In the genomic region with DNA sequence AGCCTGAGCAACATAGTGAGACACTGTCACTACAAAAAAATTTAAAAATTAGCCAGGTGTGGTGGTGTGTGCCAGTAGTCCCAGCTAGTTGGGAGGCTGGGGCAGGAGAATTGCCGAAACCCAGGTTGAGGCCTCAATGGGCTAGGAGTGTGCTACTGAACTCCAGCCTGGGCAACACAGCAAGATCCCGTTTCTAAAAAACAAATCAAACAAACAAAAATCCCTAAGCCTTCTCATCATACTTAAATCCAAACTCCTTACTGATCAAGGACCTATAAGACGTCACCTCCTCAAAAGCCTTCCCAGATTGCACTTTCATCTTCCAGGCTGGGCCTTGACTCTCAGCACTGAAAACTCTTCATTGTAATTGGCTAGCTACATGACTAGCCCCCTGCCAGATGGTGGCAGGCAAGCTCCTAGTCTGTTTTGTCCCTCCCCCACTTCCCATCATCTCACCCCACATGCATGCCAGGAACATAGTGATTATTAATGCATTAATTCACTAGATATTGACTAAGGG, we compare ENCODE assay signal across 9 cellular contexts. TPM values are rescaled to one million over a fixed set of nuclear protein-coding genes. Genes with fewer than 3 reads are reported as not detected.
A peak's percentile ranks its signal among the peaks of the same experiment; 100 is the strongest.
DNase-seq lines count a peak whose midpoint lies in the region; ATAC-seq, FAIRE-seq and TF ChIP-seq lines count a peak whose summit lies in the region.
"Had no signal": no experiment of that assay in that cellular context is flagged by ENCODE, and none has a peak within 500 bp of the region (broad histone marks: within the 10 kb centered on the region; RNA-seq: fewer than 3 reads in every experiment).

No MANE protein-coding gene starts in this region.

- H3K4me2 ChIP-seq in A549 = no peak overlapping the region

- no peak overlapping the region for H3K4me3 ChIP-seq in A549
- H3K4me3 ChIP-seq in esophagus muscularis mucosa = no peak overlapping the region
- H3K4me3 ChIP-seq in thyroid gland (replicated peaks in 1 of 3) = no peak overlapping the region
- H3K4me3 ChIP-seq in right atrium auricular region = no peak overlapping the region

- H3K27me3 ChIP-seq in esophagus muscularis mucosa (no peaks in the 10 kb centered on the region), thyroid gland (no peaks in the 10 kb centered on the region), right atrium auricular region (no peaks in the 10 kb centered on the region)

- CTCF ChIA-PET in A549 (lab: Yijun Ruan, JAX) = interaction anchor here (1.7 to 20.6 kb wide), 3 partner anchors 9 to 63 kb away, joined by 6 to 271 read pairs (median 116); no protein-coding TSS in a partner anchor
- CTCF ChIA-PET in RWPE1 (lab: Yijun Ruan, JAX) = interaction anchor here (1.1 kb wide), 1 partner anchor 25 kb away, joined by 3 read pairs; no protein-coding TSS in a partner anchor

- peak in 1 of 2 experiments; percentile 76 for DNase-seq in A549 (ENCODE audit: low read depth in 1 of 2, low spot score in 1 of 2)
- DNase-seq in EL = peak; percentile 55
- DNase-seq in RWPE1 (ENCODE audit: low spot score) = no peak
- peak; percentile 75 for DNase-seq in esophagus muscularis mucosa (ENCODE audit: extremely low spot score)
- DNase-seq in thyroid gland = no peak
- no peak for DNase-seq in right atrium auricular region (ENCODE audit: low spot score)
- no peak for DNase-seq in stimulated activated CD4-positive, alpha-beta T cell treated with anti-CD3 and anti-CD28 coated beads, Interleukin-2, amount 100 ng/mL, for 48 hours
- DNase-seq: occipital lobe had no signal

- no peak for FAIRE-seq in A549 (lab: Jason Lieb, UNC)

- H3K9me3 ChIP-seq in A549 (no peaks in the 10 kb centered on the region), esophagus muscularis mucosa (no peaks in the 10 kb centered on the region), thyroid gland (no peaks in the 10 kb centered on the region), right atrium auricular region (no peaks in the 10 kb centered on the region)

- ATAC-seq in A549 (no peak), HG03457 (IDR thresholded peaks at IDR 0.05; ENCODE audit: unreplicated experiment) (no peak)

- TF ChIP-seq CTCF in A549 (IDR thresholded peaks at IDR 0.05) (no peak), RWPE1 (conservative IDR thresholded peaks at IDR 0.05; ENCODE audit: low read depth) (no peak), esophagus muscularis mucosa (IDR thresholded peaks at IDR 0.05) (peak in 1 of 3 experiments; percentile 16), thyroid gland (IDR thresholded peaks at IDR 0.05) (no peak), right atrium auricular region (IDR thresholded peaks at IDR 0.05) (no peak)

- intact Hi-C loops in esophagus muscularis mucosa (cut with DNase I) = no loop called here
- intact Hi-C loops in thyroid gland (cut with DNase I) = no loop called here

- POLR2A ChIA-PET in A549 (lab: Yijun Ruan, JAX) = interaction anchor here (1.7 to 2.2 kb wide), 2 partner anchors 13 to 16 kb away, joined by 5 to 10 read pairs; no protein-coding TSS in a partner anchor
- POLR2A ChIA-PET in RWPE1 (lab: Yijun Ruan, JAX; ENCODE audit: low non-redundant PET) = interaction anchor here (0.5 to 1.3 kb wide), 3 partner anchors 23 to 82 kb away, joined by 3 to 4 read pairs (median 3); no protein-coding TSS in a partner anchor

- H3K36me3 ChIP-seq in esophagus muscularis mucosa = no peaks in the 10 kb centered on the region
- H3K36me3 ChIP-seq in thyroid gland = no peaks in the 10 kb centered on the region
- no peaks in the 10 kb centered on the region for H3K36me3 ChIP-seq in right atrium auricular region

- H3K4me1 ChIP-seq in A549 = peaks cover 63% of the 10 kb centered on the region
- H3K4me1 ChIP-seq in esophagus muscularis mucosa = peaks cover 13 to 35% (median 33%) of the 10 kb centered on the region in 4 donors
- peaks cover 0 to 11% of the 10 kb centered on the region in 2 donors for H3K4me1 ChIP-seq in thyroid gland
- H3K4me1 ChIP-seq in right atrium auricular region = peaks cover 0 to 15% of the 10 kb centered on the region in 2 donors

- no peak for TF ChIP-seq RAD21 in A549 (conservative IDR thresholded peaks at IDR 0.05 in 1 of 2, IDR thresholded peaks at IDR 0.05 in 1 of 2)

- TF ChIP-seq POLR2A in A549 (IDR thresholded peaks at IDR 0.05; ENCODE audit: low read length) (no peak), esophagus muscularis mucosa (IDR thresholded peaks at IDR 0.05; ENCODE audit: low read depth) (no peak), thyroid gland (IDR thresholded peaks at IDR 0.05) (no peak)

- TF ChIP-seq EP300 in A549 (IDR thresholded peaks at IDR 0.05) = no peak
- no peak for TF ChIP-seq EP300 in esophagus muscularis mucosa (IDR thresholded peaks at IDR 0.05)

- 95% methylated on average over 3 of the region's 3 CpGs for WGBS in A549 (ENCODE audit: missing lambda C conversion rate)
- 90% methylated on average over 3 of the region's 3 CpGs for WGBS in esophagus muscularis mucosa
- WGBS in thyroid gland, 2 donors = 94 to 100% methylated on average over 3 of the region's 3 CpGs

- H3K27ac ChIP-seq in A549 (peak overlapping the region; percentile 67 to 96), RWPE1 (peak overlapping the region; percentile 100), esophagus muscularis mucosa (replicated peaks in 1 of 4) (peak overlapping the region in 3 of 4 donors; percentile 37 to 66 (median 45)), thyroid gland (no peak overlapping the region), right atrium auricular region (no peak overlapping the region)

TF ChIP-seq in A549, 52 proteins besides CTCF, POLR2A, EP300 and RAD21 (continues in another document):
- TF ChIP-seq E2F6 (IDR thresholded peaks at IDR 0.05; ENCODE audit: borderline replicate concordance, low read depth) = no peak
- no peak for TF ChIP-seq ZSCAN20 (CRISPR knock-in tag; IDR thresholded peaks at IDR 0.05)
- TF ChIP-seq JUN (IDR thresholded peaks at IDR 0.05) = no peak
- no peak for TF ChIP-seq SMC3 (IDR thresholded peaks at IDR 0.05)
- TF ChIP-seq EHF (CRISPR knock-in tag; IDR thresholded peaks at IDR 0.05) = no peak
- no peak for TF ChIP-seq CHD2 (IDR thresholded peaks at IDR 0.05; ENCODE audit: low read length, partially characterized antibody)
- TF ChIP-seq, protein P1, sequence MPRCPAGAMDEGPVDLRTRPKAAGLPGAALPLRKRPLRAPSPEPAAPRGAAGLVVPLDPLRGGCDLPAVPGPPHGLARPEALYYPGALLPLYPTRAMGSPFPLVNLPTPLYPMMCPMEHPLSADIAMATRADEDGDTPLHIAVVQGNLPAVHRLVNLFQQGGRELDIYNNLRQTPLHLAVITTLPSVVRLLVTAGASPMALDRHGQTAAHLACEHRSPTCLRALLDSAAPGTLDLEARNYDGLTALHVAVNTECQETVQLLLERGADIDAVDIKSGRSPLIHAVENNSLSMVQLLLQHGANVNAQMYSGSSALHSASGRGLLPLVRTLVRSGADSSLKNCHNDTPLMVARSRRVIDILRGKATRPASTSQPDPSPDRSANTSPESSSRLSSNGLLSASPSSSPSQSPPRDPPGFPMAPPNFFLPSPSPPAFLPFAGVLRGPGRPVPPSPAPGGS (IDR thresholded peaks at IDR 0.05) = no peak
- TF ChIP-seq, protein P2, sequence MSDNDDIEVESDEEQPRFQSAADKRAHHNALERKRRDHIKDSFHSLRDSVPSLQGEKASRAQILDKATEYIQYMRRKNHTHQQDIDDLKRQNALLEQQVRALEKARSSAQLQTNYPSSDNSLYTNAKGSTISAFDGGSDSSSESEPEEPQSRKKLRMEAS (IDR thresholded peaks at IDR 0.05) = 0 out of 2 replicates have a peak, but pooled peaks have one; percentile 42

RNA-seq across cellular contexts. Expression of gene NANOS3, which starts 17.5 kb away (rescaled TPM):
- polyA plus RNA-seq in A549 (2011; rRNA removed) (0.31 and 0.53 TPM in 2 replicates), A549 (2017; fragmentation: RNase III; extraction: RNeasy Plus Mini Kit Qiagen cat#74134 plus additional on column Dnase treatment) (0.78 to 1.2 TPM (median 1.1 TPM) in 3 replicates)
- 0.79 and 1.8 TPM in 2 replicates for polyA plus RNA-seq in A549 (2012; cell fraction: cytosol; rRNA removed)
- 2.4 and 2.7 TPM in 2 replicates for polyA plus RNA-seq in A549 (2012; cell fraction: nucleus; rRNA removed)
- polyA minus RNA-seq in A549 (2011; rRNA and poly(A)+ RNA removed) = not detected in 2 replicates
- total RNA-seq in esophagus muscularis mucosa (not detected), thyroid gland (not detected), right atrium auricular region (not detected)

RNA-seq across cellular contexts. Expression of gene BRME1, which starts 46.5 kb away (rescaled TPM):
- polyA plus RNA-seq in A549 (2011; rRNA removed) (0.09 and 0.12 TPM in 2 replicates), A549 (2017; fragmentation: RNase III; extraction: RNeasy Plus Mini Kit Qiagen cat#74134 plus additional on column Dnase treatment) (1.1 to 2.3 TPM (median 1.2 TPM) in 3 replicates)
- 0.21 and 0.31 TPM in 2 replicates for polyA plus RNA-seq in A549 (2012; cell fraction: cytosol; rRNA removed)
- 0.92 and 1.1 TPM in 2 replicates for polyA plus RNA-seq in A549 (2012; cell fraction: nucleus; rRNA removed)
- polyA minus RNA-seq in A549 (2011; rRNA and poly(A)+ RNA removed) = 0.29 TPM in 2 replicates
- total RNA-seq in esophagus muscularis mucosa (1 to 10 TPM in 1 of 4 donors, under 1 TPM in 3; 0.42 to 1.1 (median 0.78) TPM), thyroid gland (1 to 10 TPM in 3 of 4 donors, under 1 TPM in 1; 0.34 to 1.7 (median 1.0) TPM), right atrium auricular region (under 1 TPM; 0.28 to 0.70 TPM)

RNA-seq across cellular contexts. Expression of gene CC2D1A, which starts 46.6 kb away (rescaled TPM):
- polyA plus RNA-seq in A549 (2011; rRNA removed) (4.7 and 4.8 TPM in 2 replicates), A549 (2017; fragmentation: RNase III; extraction: RNeasy Plus Mini Kit Qiagen cat#74134 plus additional on column Dnase treatment) (13.9 to 15.3 TPM (median 14.0 TPM) in 3 replicates)
- 10.0 and 12.1 TPM in 2 replicates for polyA plus RNA-seq in A549 (2012; cell fraction: cytosol; rRNA removed)
- polyA plus RNA-seq in A549 (2012; cell fraction: nucleus; rRNA removed) = 28.8 and 38.8 TPM in 2 replicates
- 7.6 and 9.0 TPM in 2 replicates for polyA minus RNA-seq in A549 (2011; rRNA and poly(A)+ RNA removed)
- total RNA-seq in esophagus muscularis mucosa (10 to 100 TPM; 22.9 to 42.8 (median 33.6) TPM), thyroid gland (10 to 100 TPM; 29.3 to 36.4 (median 31.3) TPM), right atrium auricular region (10 to 100 TPM; 16.1 to 22.6 TPM)

Comparison
In these comparisons a context has a peak if more than half of its experiments do, and no peak if none do; other contexts are left out.
1. DNase-seq: peak in EL (single experiment) and esophagus muscularis mucosa (single experiment); none in RWPE1 (single experiment), thyroid gland (0 of 2), right atrium auricular region (single experiment) and stimulated activated CD4-positive, alpha-beta T cell treated with anti-CD3 and anti-CD28 coated beads, Interleukin-2, amount 100 ng/mL, for 48 hours (0 of 2).
2. H3K27ac ChIP-seq: peak in A549 (2 of 2), RWPE1 (single experiment) and esophagus muscularis mucosa (3 of 4); none in thyroid gland (0 of 3) and right atrium auricular region (0 of 2).